In the genomic region with DNA sequence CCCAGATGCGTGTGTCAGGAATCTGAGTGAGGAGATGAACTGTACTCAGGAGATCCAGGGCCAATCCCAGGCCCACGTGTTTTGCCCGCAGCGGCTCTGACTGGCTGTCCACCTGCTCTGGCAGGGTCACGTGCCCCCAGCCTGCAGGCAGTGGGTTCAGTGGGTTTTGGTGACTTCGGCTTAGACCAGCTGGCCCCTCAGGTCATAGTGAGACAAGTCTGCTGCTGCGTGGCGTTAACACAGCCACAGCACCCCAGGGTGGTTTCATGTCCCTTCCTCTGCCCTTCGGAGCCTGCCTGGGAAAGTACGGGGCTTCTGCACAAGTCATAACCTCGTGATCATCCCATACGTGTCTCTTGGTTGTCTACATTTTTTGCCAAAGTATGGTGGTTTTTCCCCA, we compare ENCODE assay signal across 8 cellular contexts. TPM values are rescaled to one million over a fixed set of nuclear protein-coding genes. Genes with fewer than 3 reads are reported as not detected.
DNase-seq lines count a peak whose midpoint lies in the region; ATAC-seq and TF ChIP-seq lines count a peak whose summit lies in the region.

No MANE protein-coding gene starts in this region.

- ATAC-seq in SK-N-SH treated with all-trans-retinoic acid at 6 μM for 48 hours = no peak
- ATAC-seq in HG03378 (IDR thresholded peaks at IDR 0.05; ENCODE audit: unreplicated experiment) = peak; percentile 33

- H3K27me3 ChIP-seq in SK-N-SH (ENCODE audit: insufficient read depth) = no peaks in the 10 kb centered on the region
- peaks cover 8% of the 10 kb centered on the region for H3K27me3 ChIP-seq in skeletal muscle satellite cell (ENCODE audit: control insufficient read depth, insufficient read depth, low read length)

- WGBS in SK-N-SH (ENCODE audit: low lambda C conversion rate) = 90% methylated on average over 8 of the region's 12 CpGs

- H3K4me3 ChIP-seq in SK-N-SH (ENCODE audit: low read depth in 2 of 2, low read length in 1 of 2) = 0 out of 4 replicates have a peak overlapping the region, but pooled peaks of 1 of the 2 experiments have one; percentile 73
- H3K4me3 ChIP-seq in skeletal muscle satellite cell (ENCODE audit: low read length) = no peak overlapping the region

- TF ChIP-seq CTCF in SK-N-SH (IDR thresholded peaks at IDR 0.05) = no peak

- TF ChIP-seq RAD21 in SK-N-SH (IDR thresholded peaks at IDR 0.05; ENCODE audit: low read length) = no peak

- no peaks in the 10 kb centered on the region for H3K9me2 ChIP-seq in SK-N-SH

- CTCF ChIA-PET in SK-N-SH (lab: Yijun Ruan, JAX) = no interaction called here

- peaks cover 69% of the 10 kb centered on the region for H3K79me2 ChIP-seq in SK-N-SH (ENCODE audit: insufficient read depth)

- TF ChIP-seq EP300 in SK-N-SH (IDR thresholded peaks at IDR 0.05; ENCODE audit: borderline replicate concordance in 1 of 2, low read depth in 1 of 2, low read length in 1 of 2) = no peak

- H3K9me3 ChIP-seq in SK-N-SH = no peaks in the 10 kb centered on the region
- no peaks in the 10 kb centered on the region for H3K9me3 ChIP-seq in skeletal muscle satellite cell (replicated peaks; ENCODE audit: low read length)

- H2AFZ ChIP-seq in SK-N-SH (ENCODE audit: low read depth) = no peak overlapping the region

- no peaks in the 10 kb centered on the region for H3F3A ChIP-seq in SK-N-SH (replicated peaks; ENCODE audit: insufficient read depth)

- H3K27ac ChIP-seq in SK-N-SH (ENCODE audit: low read depth in 2 of 2, low read length in 1 of 2) = no peak overlapping the region

- peaks cover 69% of the 10 kb centered on the region for H4K20me1 ChIP-seq in SK-N-SH (ENCODE audit: insufficient read depth)

- H3K9ac ChIP-seq in SK-N-SH = no peak overlapping the region
- no peak overlapping the region for H3K9ac ChIP-seq in skeletal muscle satellite cell (ENCODE audit: low read depth, low read length)

- POLR2A ChIA-PET in SK-N-SH (lab: Yijun Ruan, JAX) = no interaction called here

- peaks cover 0 to 4% of the 10 kb centered on the region in 2 experiments for H3K36me3 ChIP-seq in SK-N-SH (replicated peaks in 1 of 2; ENCODE audit: control insufficient read depth in 1 of 2, insufficient read depth in 2 of 2, low read length in 1 of 2)
- H3K36me3 ChIP-seq in skeletal muscle satellite cell (ENCODE audit: insufficient read depth, low read length) = no peaks in the 10 kb centered on the region

- DNase-seq in SK-N-SH (no peak), cerebellum (ENCODE audit: low spot score) (peak; percentile 78), NCI-H2029 (lab: John Stamatoyannopoulos, UW) (no peak), NCI-H1694 treated with DMSO at 0.1 percent for 48 hours (lab: John Stamatoyannopoulos, UW) (no peak), NCI-H226 (no peak)

- H3K4me2 ChIP-seq in SK-N-SH (peak overlapping the region; percentile 100), skeletal muscle satellite cell (ENCODE audit: low read length) (peak overlapping the region; percentile 96)

- H3K4me1 ChIP-seq in SK-N-SH (ENCODE audit: control insufficient read depth in 1 of 2, insufficient read depth in 2 of 2, low read depth in 1 of 2, low read length in 1 of 2) = peaks cover 0 to 51% of the 10 kb centered on the region in 2 experiments; a peak in 1 of 4 replicates
- peaks cover 25% of the 10 kb centered on the region for H3K4me1 ChIP-seq in skeletal muscle satellite cell (ENCODE audit: control insufficient read depth, insufficient read depth, low read length)

TF ChIP-seq in SK-N-SH, 30 proteins besides CTCF, POLR2A, EP300 and RAD21 (continues in another document):
- TF ChIP-seq IRF3 (IDR thresholded peaks at IDR 0.05; ENCODE audit: low read depth, low read length) (no peak), ZBTB33 (IDR thresholded peaks at IDR 0.05; ENCODE audit: borderline replicate concordance, low read depth) (no peak), FOXM1 (IDR thresholded peaks at IDR 0.05; ENCODE audit: low read depth) (no peak), CHD2 (IDR thresholded peaks at IDR 0.05; ENCODE audit: low read length, partially characterized antibody) (no peak), MXI1 (IDR thresholded peaks at IDR 0.05; ENCODE audit: low read depth, low read length) (no peak), JUND (IDR thresholded peaks at IDR 0.05) (no peak)
- TF ChIP-seq, protein P1, sequence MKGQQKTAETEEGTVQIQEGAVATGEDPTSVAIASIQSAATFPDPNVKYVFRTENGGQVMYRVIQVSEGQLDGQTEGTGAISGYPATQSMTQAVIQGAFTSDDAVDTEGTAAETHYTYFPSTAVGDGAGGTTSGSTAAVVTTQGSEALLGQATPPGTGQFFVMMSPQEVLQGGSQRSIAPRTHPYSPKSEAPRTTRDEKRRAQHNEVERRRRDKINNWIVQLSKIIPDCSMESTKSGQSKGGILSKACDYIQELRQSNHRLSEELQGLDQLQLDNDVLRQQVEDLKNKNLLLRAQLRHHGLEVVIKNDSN (IDR thresholded peaks at IDR 0.05; ENCODE audit: borderline replicate concordance, low read depth) = no peak

TF ChIP-seq in SK-N-SH treated with all-trans-retinoic acid at 6 μM for 48 hours, 23 proteins besides CTCF, POLR2A, EP300 and RAD21:
- TF ChIP-seq TOX (CRISPR knock-in tag; IDR thresholded peaks at IDR 0.05; ENCODE audit: borderline replicate concordance) = no peak
- no peak for TF ChIP-seq ISL1 (CRISPR knock-in tag; IDR thresholded peaks at IDR 0.05)
- TF ChIP-seq ESRRG (CRISPR knock-in tag; IDR thresholded peaks at IDR 0.05) = no peak
- no peak for TF ChIP-seq ARNTL (CRISPR knock-in tag; IDR thresholded peaks at IDR 0.05; ENCODE audit: borderline replicate concordance, low read depth)
TF ChIP-seq in SK-N-SH treated with all-trans-retinoic acid at 6 μM for 48 hours: peak in this region for 0.

RNA-seq across cellular contexts. Expression of gene FBRSL1, which starts 2.6 kb away (rescaled TPM):
- polyA plus RNA-seq in SK-N-SH (2012; rRNA removed) = 3.3 and 5.5 TPM in 2 replicates
- polyA plus RNA-seq in SK-N-SH (2012; cell fraction: cytosol; rRNA removed) = 3.2 and 4.9 TPM in 2 replicates
- 29.5 and 88.3 TPM in 2 replicates for polyA plus RNA-seq in SK-N-SH (2012; cell fraction: nucleus; rRNA removed)
- total RNA-seq in cerebellum = 10.5 TPM
- total RNA-seq in skeletal muscle satellite cell (2012; rRNA removed) = 5.2 and 8.6 TPM in 2 replicates
